ENCODE assay signal across 7 cellular contexts in genomic region chr1:149418782-149419181, GRCh38. TPM values are rescaled to one million over a fixed set of nuclear protein-coding genes. Genes with fewer than 3 reads are reported as not detected.
DNase-seq lines count a peak whose midpoint lies in the region; ATAC-seq and TF ChIP-seq lines count a peak whose summit lies in the region.
"Not testable (repeated sequence)": the region's sequence is repeated elsewhere in the genome, so short reads cannot be mapped to it uniquely, and the experiment has no call there.

No MANE protein-coding gene starts in this region.

- not testable (repeated sequence) for H3K27me3 Mint-ChIP-seq in T-helper 2 cell treated with Interferon-gamma antibody and Interleukin-4, amounts not matched to agents 5 μg/mL and 100 μg/mL, for 36 hours (ENCODE audit: low read depth); WTC11 (ENCODE audit: low read depth); central memory CD8-positive, alpha-beta T cell; mesothelial cell of epicardium (ENCODE audit: low read depth); nephron progenitor cell (ENCODE audit: low read depth, poor library complexity); neural crest cell (ENCODE audit: low read depth)

- H3K36me3 Mint-ChIP-seq in T-helper 2 cell treated with Interferon-gamma antibody and Interleukin-4, amounts not matched to agents 5 μg/mL and 100 μg/mL, for 36 hours (ENCODE audit: low read depth); WTC11; central memory CD8-positive, alpha-beta T cell (ENCODE audit: insufficient read depth); mesothelial cell of epicardium; nephron progenitor cell (ENCODE audit: low read depth); neural crest cell (ENCODE audit: low read depth): not testable (repeated sequence)

- POLR2A ChIA-PET in HEK293 (lab: Yijun Ruan, JAX); WTC11 (lab: Charles Lee): not testable (repeated sequence)

- not testable (repeated sequence) for H3K4me3 ChIP-seq in HEK293 (ENCODE audit: low read depth, low read length)

- peak overlapping the region; percentile 67 for H3K27ac Mint-ChIP-seq in T-helper 2 cell treated with Interferon-gamma antibody and Interleukin-4, amounts not matched to agents 5 μg/mL and 100 μg/mL, for 36 hours
- peak overlapping the region; percentile 80; the same call in 1 of the 2 replicates for H3K27ac Mint-ChIP-seq in WTC11
- peak overlapping the region; percentile 59 for H3K27ac Mint-ChIP-seq in central memory CD8-positive, alpha-beta T cell (ENCODE audit: low read depth)
- H3K27ac Mint-ChIP-seq in mesothelial cell of epicardium = peak overlapping the region; percentile 39
- H3K27ac Mint-ChIP-seq in nephron progenitor cell = peak overlapping the region; percentile 75
- peak overlapping the region; percentile 62 for H3K27ac Mint-ChIP-seq in neural crest cell (ENCODE audit: unreplicated experiment)

- CTCF ChIA-PET in HEK293 (lab: Yijun Ruan, JAX); WTC11 (lab: Charles Lee): not testable (repeated sequence)

- DNase-seq in T-helper 2 cell treated with Interferon-gamma antibody and Interleukin-4, amounts not matched to agents 5 μg/mL and 100 μg/mL, for 36 hours (ENCODE audit: low spot score); WTC11 (ENCODE audit: low spot score); central memory CD8-positive, alpha-beta T cell (ENCODE audit: low spot score in 2 of 2); mesothelial cell of epicardium (ENCODE audit: low spot score in 2 of 2, unreplicated experiment in 2 of 2); nephron progenitor cell; neural crest cell (ENCODE audit: low read depth, low spot score): not testable (repeated sequence)

- H3K4me3 Mint-ChIP-seq in T-helper 2 cell treated with Interferon-gamma antibody and Interleukin-4, amounts not matched to agents 5 μg/mL and 100 μg/mL, for 36 hours; WTC11; central memory CD8-positive, alpha-beta T cell; mesothelial cell of epicardium; nephron progenitor cell; neural crest cell: not testable (repeated sequence)

- TF ChIP-seq CTCF in HEK293 (tag by site-specific recombination; IDR thresholded peaks at IDR 0.05); WTC11 (IDR thresholded peaks at IDR 0.05); mesothelial cell of epicardium (IDR thresholded peaks at IDR 0.05; ENCODE audit: unreplicated experiment); nephron progenitor cell (IDR thresholded peaks at IDR 0.05); neural crest cell (conservative IDR thresholded peaks at IDR 0.05): not testable (repeated sequence)

- H3K9me3 Mint-ChIP-seq in T-helper 2 cell treated with Interferon-gamma antibody and Interleukin-4, amounts not matched to agents 5 μg/mL and 100 μg/mL, for 36 hours; WTC11; central memory CD8-positive, alpha-beta T cell; mesothelial cell of epicardium; nephron progenitor cell; neural crest cell: not testable (repeated sequence)

- H3K9me3 ChIP-seq in HEK293 (ENCODE audit: control insufficient read depth, insufficient read depth, low read depth, low read length) = not testable (repeated sequence)

- not testable (repeated sequence) for ATAC-seq in WTC11; central memory CD8-positive, alpha-beta T cell (replicated peaks; ENCODE audit: extremely low read depth, poor library complexity, severe bottlenecking)

- H3K4me1 ChIP-seq in HEK293 (ENCODE audit: control insufficient read depth, insufficient read depth, low read length) = not testable (repeated sequence)

- not testable (repeated sequence) for H3K27ac ChIP-seq in HEK293 (ENCODE audit: extremely low read depth, low read depth, low read length)

- H3K4me1 Mint-ChIP-seq in T-helper 2 cell treated with Interferon-gamma antibody and Interleukin-4, amounts not matched to agents 5 μg/mL and 100 μg/mL, for 36 hours (ENCODE audit: low read depth); WTC11; central memory CD8-positive, alpha-beta T cell; mesothelial cell of epicardium; nephron progenitor cell; neural crest cell: not testable (repeated sequence)

- H3K36me3 ChIP-seq in HEK293 (ENCODE audit: control insufficient read depth in 2 of 2, insufficient read depth in 1 of 2, low read length in 2 of 2) = not testable (repeated sequence)

TF ChIP-seq in HEK293, 187 proteins besides CTCF, POLR2A, EP300 and RAD21:
- TF ChIP-seq ZNF596 (tag by site-specific recombination; IDR thresholded peaks at IDR 0.05) (0 out of 2 replicates have a peak, but pooled peaks have one; percentile 20), PRDM1 (tag by site-specific recombination; IDR thresholded peaks at IDR 0.05) (peak; percentile 99)
TF ChIP-seq in HEK293: peak in this region for 2; not testable (repeated sequence) for 185.

RNA-seq across cellular contexts. Expression of gene NBPF19, which starts 56.1 kb away (rescaled TPM):
- total RNA-seq in WTC11 (2021) (9.3 to 10.1 TPM (median 10.1 TPM) in 3 replicates), mesothelial cell of epicardium (34.5 to 37.6 TPM (median 37.4 TPM) in 3 replicates), neural crest cell (14.1 and 16.1 TPM in 2 replicates)
